16 cellular contexts compared by ENCODE assay signal in the genomic region with DNA sequence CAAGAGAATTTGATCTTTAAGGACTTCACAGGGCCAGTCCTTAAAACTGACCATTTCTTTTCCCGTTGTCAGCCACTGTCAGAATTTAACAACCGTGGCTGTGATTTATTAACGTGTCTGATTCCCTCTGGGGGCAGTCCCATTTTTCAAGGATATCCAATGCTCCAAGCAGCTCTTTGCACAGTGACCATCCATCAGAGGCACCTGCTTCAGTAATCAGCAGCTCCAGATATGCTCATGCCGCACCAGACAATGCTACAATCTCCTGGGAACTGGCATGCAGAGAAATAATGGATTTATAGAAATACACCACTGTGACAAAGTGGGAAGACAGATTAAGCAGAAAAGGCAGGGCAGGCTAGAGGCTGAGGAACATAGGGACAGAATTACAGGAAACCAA.
"Had no signal": no experiment of that assay in that cellular context is flagged by ENCODE, and none has a peak within 500 bp of the region (broad histone marks: within the 10 kb centered on the region; RNA-seq: fewer than 3 reads in every experiment).

No MANE protein-coding gene starts in this region.

- H3K27ac Mint-ChIP-seq: activated naive CD4-positive, alpha-beta T cell treated with anti-CD3 and anti-CD28 coated beads for 36 hours; activated naive CD8-positive, alpha-beta T cell treated with anti-CD3 and anti-CD28 coated beads, Interleukin-2, amount 50 U/mL, for 24 hours; activated T-helper 2 cell treated with anti-CD3 and anti-CD28 coated beads, Interferon-gamma antibody, Interleukin-2, Interleukin-4, amounts not matched to agents 10 μg/mL and 5 μg/mL and 100 μg/mL, durations not matched to agents 14 hours and 24 hours and 36 hours; naive B cell; stimulated activated naive CD8-positive, alpha-beta T cell treated with anti-CD3 and anti-CD28 coated beads, Interleukin-15, Interleukin-2, amounts not matched to agents 100 ng/mL and 50 ng/mL, for 24 hours; T-helper 1 cell treated with Interleukin-12 subunit alpha and Interleukin-12 subunit beta and Interleukin-4 antibody, amounts not matched to agents 30 μg/mL and 1 μg/mL, for 36 hours; type B pancreatic cell had no signal

- DNase-seq: activated CD4-positive, alpha-beta T cell treated with anti-CD3 and anti-CD28 coated beads, Interleukin-2, amount 50 U/mL, for 48 hours; activated naive CD4-positive, alpha-beta T cell treated with anti-CD3 and anti-CD28 coated beads for 36 hours; activated naive CD8-positive, alpha-beta T cell treated with anti-CD3 and anti-CD28 coated beads, Interleukin-2, amount 50 U/mL, for 24 hours; aorta; erythroblast; kidney glomerular epithelial cell; naive B cell; posterior cingulate gyrus had no signal

- H3K4me1 ChIP-seq: breast epithelium had no signal

- H3K36me3 Mint-ChIP-seq: naive B cell had no signal

- H3K9me3 Mint-ChIP-seq: activated naive CD4-positive, alpha-beta T cell treated with anti-CD3 and anti-CD28 coated beads for 36 hours; activated naive CD8-positive, alpha-beta T cell treated with anti-CD3 and anti-CD28 coated beads, Interleukin-2, amount 50 U/mL, for 24 hours; activated T-helper 2 cell treated with anti-CD3 and anti-CD28 coated beads, Interferon-gamma antibody, Interleukin-2, Interleukin-4, amounts not matched to agents 10 μg/mL and 5 μg/mL and 100 μg/mL, durations not matched to agents 14 hours and 24 hours and 36 hours; stimulated activated naive CD8-positive, alpha-beta T cell treated with anti-CD3 and anti-CD28 coated beads, Interleukin-15, Interleukin-2, amounts not matched to agents 100 ng/mL and 50 ng/mL, for 24 hours; type B pancreatic cell had no signal

- H3K27me3 ChIP-seq: breast epithelium, neutrophil had no signal

- H3K4me3 Mint-ChIP-seq: activated naive CD4-positive, alpha-beta T cell treated with anti-CD3 and anti-CD28 coated beads for 36 hours; activated naive CD8-positive, alpha-beta T cell treated with anti-CD3 and anti-CD28 coated beads, Interleukin-2, amount 50 U/mL, for 24 hours; naive B cell; stimulated activated naive CD8-positive, alpha-beta T cell treated with anti-CD3 and anti-CD28 coated beads, Interleukin-15, Interleukin-2, amounts not matched to agents 100 ng/mL and 50 ng/mL, for 24 hours; T-helper 1 cell treated with Interleukin-12 subunit alpha and Interleukin-12 subunit beta and Interleukin-4 antibody, amounts not matched to agents 30 μg/mL and 1 μg/mL, for 36 hours; type B pancreatic cell had no signal

- H3K4me3 ChIP-seq: breast epithelium had no signal

- H3K4me1 Mint-ChIP-seq: naive B cell had no signal

- H3K36me3 ChIP-seq: breast epithelium, neutrophil, WERI-Rb-1 had no signal

- H3K9me3 ChIP-seq: breast epithelium, neutrophil had no signal

- ATAC-seq: activated naive CD8-positive, alpha-beta T cell treated with anti-CD3 and anti-CD28 coated beads, Interleukin-2, amount 50 U/mL, for 24 hours; sciatic nerve had no signal

- H3K27ac ChIP-seq: breast epithelium, neutrophil, WERI-Rb-1 had no signal
